8 cellular contexts compared by ENCODE assay signal in the genomic region with DNA sequence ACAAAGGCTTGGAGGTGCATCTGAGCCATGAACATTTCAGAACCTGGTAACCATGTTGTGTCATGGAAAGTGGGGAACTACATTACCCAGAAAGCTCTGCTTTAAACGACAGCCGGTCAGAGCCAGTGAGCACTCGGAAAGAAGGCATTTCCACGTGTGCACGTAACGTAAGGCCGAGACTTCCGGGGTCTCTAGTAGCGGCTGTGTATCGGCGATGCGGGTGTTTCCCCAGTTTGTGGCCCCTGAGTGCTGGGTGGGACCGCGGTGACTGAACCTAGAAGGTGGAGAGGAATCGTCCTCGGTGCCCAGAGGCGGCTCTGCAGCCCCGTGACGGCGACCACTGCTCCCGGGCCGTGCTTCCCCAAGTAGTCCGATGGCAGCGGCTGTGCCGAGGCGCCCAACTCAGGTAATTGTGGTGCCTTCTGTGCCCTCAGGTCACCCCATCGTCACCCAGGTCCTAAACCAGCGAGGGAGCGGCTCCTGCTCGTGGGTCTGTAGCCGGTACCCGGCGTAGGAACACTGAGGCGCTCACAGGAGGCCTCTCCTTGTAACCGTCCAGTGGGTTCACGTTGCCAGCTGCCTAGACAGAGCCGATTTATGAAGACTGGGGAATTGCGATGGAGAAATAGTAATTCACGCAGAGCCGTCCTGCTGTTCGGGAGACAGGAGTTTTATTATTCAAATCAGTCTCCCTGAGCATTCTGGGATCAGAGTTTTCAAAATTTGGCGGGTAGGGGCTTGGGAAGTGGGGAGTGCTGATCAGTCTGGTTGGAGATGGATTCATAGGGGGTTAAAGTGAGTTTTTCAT. TPM values are rescaled to one million over a fixed set of nuclear protein-coding genes. Genes with fewer than 3 reads are reported as not detected.
DNase-seq lines count a peak whose midpoint lies in the region; FAIRE-seq and TF ChIP-seq lines count a peak whose summit lies in the region.
"Not testable (repeated sequence)": the region's sequence is repeated elsewhere in the genome, so short reads cannot be mapped to it uniquely, and the experiment has no call there.

Gene ZNF587 (plus strand): TSS at position 194 of the 808 bp plus-strand sequence. CDS start 180 bp downstream, at position 374.

- peaks cover 32% of the 10 kb centered on the region for H3K79me2 ChIP-seq in Loucy (ENCODE audit: insufficient read depth, low read length)

- not testable (repeated sequence) for FAIRE-seq in frontal cortex (lab: Jason Lieb, UNC)

- H3K9me2 ChIP-seq in Loucy (replicated peaks; ENCODE audit: low read depth, low read length) = not testable (repeated sequence)

- H3K4me1 ChIP-seq in Loucy (ENCODE audit: insufficient read depth, low read length, poor library complexity, severe bottlenecking); SJSA1 (replicated peaks); stomach smooth muscle (ENCODE audit: control insufficient read depth, insufficient read depth, low read length): not testable (repeated sequence)
- H3K4me1 ChIP-seq in neuron (ENCODE audit: insufficient read depth, low read length) = peaks cover 17% of the 10 kb centered on the region

- not testable (repeated sequence) for H3K36me3 ChIP-seq in H7 (replicated peaks; ENCODE audit: control insufficient read depth, insufficient read depth, low read length); Loucy (ENCODE audit: insufficient read depth, low read length); stomach smooth muscle (ENCODE audit: control insufficient read depth in 2 of 2, insufficient read depth in 2 of 2, low read length in 2 of 2)
- peaks cover 37% of the 10 kb centered on the region for H3K36me3 ChIP-seq in SJSA1
- H3K36me3 ChIP-seq in neuron (ENCODE audit: insufficient read depth, low read length) = peaks cover 26% of the 10 kb centered on the region

- H3K9me3 ChIP-seq in Loucy (ENCODE audit: insufficient read depth, low read depth, low read length); SJSA1 (replicated peaks); neuron (ENCODE audit: low read length); stomach smooth muscle (ENCODE audit: control insufficient read depth in 2 of 2, low read length in 2 of 2): not testable (repeated sequence)

- H3K4me3 ChIP-seq in H7 (ENCODE audit: insufficient read depth, low read depth, low read length) (peak within 1 kb of the TSS; percentile 84), Loucy (ENCODE audit: low read length, poor library complexity, severe bottlenecking) (peak within 1 kb of the TSS; percentile 97), SJSA1 (peak within 1 kb of the TSS; percentile 51), neuron (ENCODE audit: low read length) (peak within 1 kb of the TSS; percentile 80), stomach smooth muscle (ENCODE audit: low read length in 2 of 2) (peak within 1 kb of the TSS; percentile 88 to 92)

- H3K4me2 ChIP-seq in Loucy (ENCODE audit: low read depth, low read length, poor library complexity, severe bottlenecking) = peak within 1 kb of the TSS; percentile 87

- not testable (repeated sequence) for H3K27me3 ChIP-seq in H7 (ENCODE audit: control insufficient read depth, insufficient read depth, low read length); Loucy (ENCODE audit: insufficient read depth, low read length, poor library complexity, severe bottlenecking); SJSA1 (replicated peaks); neuron (ENCODE audit: insufficient read depth, low read length); stomach smooth muscle (ENCODE audit: control insufficient read depth in 1 of 2, insufficient read depth in 2 of 2, low read length in 2 of 2)

- peak within 1 kb of the TSS; percentile 83 for H3K9ac ChIP-seq in Loucy (ENCODE audit: low read depth, low read length, poor library complexity, severe bottlenecking)
- H3K9ac ChIP-seq in stomach smooth muscle (ENCODE audit: low read length in 2 of 2) = peak within 1 kb of the TSS; percentile 80 to 83

- H2AFZ ChIP-seq in Loucy (ENCODE audit: low read length) (peak within 1 kb of the TSS; percentile 84), neuron (ENCODE audit: low read depth, low read length) (peak within 1 kb of the TSS; percentile 24)

- peak within 1 kb of the TSS; percentile 44 for H3K27ac ChIP-seq in SJSA1
- not testable (repeated sequence) for H3K27ac ChIP-seq in stomach smooth muscle (ENCODE audit: low read length)

- DNase-seq in ELR (ENCODE audit: low read depth) = peak; percentile 93
- peak; percentile 70 for DNase-seq in H7
- peak; percentile 68 to 78 for DNase-seq in SJSA1 (ENCODE audit: low read depth in 1 of 2, low spot score in 2 of 2)
- DNase-seq in activated gamma-delta T cell treated with Interleukin-2 at 50 U/mL for 16 hours = peak; percentile 77
- peak; percentile 32 to 66 for DNase-seq in frontal cortex (ENCODE audit: low spot score in 2 of 2)

- not testable (repeated sequence) for H3F3A ChIP-seq in Loucy (ENCODE audit: low read depth)

- H4K20me1 ChIP-seq in Loucy (ENCODE audit: insufficient read depth, low read length, poor library complexity, severe bottlenecking) = peaks cover 14% of the 10 kb centered on the region

- not testable (repeated sequence) for TF ChIP-seq CTCF in Loucy (conservative IDR thresholded peaks at IDR 0.05; ENCODE audit: low read length)

RNA-seq across cellular contexts. Expression of gene ZNF587, which starts in this region (rescaled TPM):
- total RNA-seq in H7 (2014; rRNA removed; shearing (Covaris generic)) = 19.0 and 19.7 TPM in 2 replicates
- 12.3 and 13.3 TPM in 2 replicates for total RNA-seq in SJSA1 (2014; rRNA removed; shearing (Covaris generic))
- total RNA-seq in frontal cortex = 24.9 TPM
